16 cellular contexts compared by ENCODE assay signal in the genomic region with DNA sequence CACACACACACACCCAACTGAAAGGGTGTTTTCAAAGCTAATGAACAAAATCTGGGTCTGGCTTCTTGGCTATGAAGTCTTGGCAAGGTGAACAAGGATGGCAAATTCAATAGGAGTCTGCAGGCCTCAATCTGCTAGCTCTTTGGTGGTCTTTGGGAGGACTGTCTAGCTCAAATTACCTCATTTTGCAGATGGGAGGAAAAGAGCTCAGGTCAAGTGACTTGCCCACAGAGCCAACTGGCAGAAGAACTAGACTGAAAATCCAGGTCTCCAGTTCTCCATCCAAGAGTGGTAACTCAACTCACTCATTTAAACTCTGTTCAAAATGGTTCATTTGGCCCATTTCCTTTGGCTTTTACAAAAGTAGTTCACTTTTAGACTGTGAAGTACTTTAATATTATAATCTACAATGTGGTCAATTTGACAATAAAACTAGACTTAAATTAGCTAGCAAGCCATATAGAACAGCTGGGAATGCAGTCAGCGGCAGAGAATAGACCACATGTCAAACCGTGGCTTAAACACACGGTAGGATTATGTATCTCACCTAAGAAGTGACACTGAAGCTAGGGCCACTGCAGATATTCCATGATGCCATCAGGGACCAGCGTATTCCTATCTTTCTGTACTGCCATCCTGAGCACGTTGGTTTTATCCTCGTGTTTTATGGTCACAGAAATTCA.
"Had no signal": no experiment of that assay in that cellular context is flagged by ENCODE, and none has a peak within 500 bp of the region (broad histone marks: within the 10 kb centered on the region; RNA-seq: fewer than 3 reads in every experiment).

No MANE protein-coding gene starts in this region.

- H3K27ac ChIP-seq: body of pancreas, suprapubic skin, upper lobe of right lung had no signal

- DNase-seq: activated CD4-positive, alpha-beta T cell treated with anti-CD3 and anti-CD28 coated beads, Interleukin-2, amount 50 U/mL, for 1 hour; activated CD4-positive, CD25-positive, alpha-beta regulatory T cell; activated naive CD4-positive, alpha-beta T cell treated with anti-CD3 and anti-CD28 coated beads, Interleukin-2, amount 50 U/mL, for 16 hours; amniotic stem cell; body of pancreas; cerebellar nuclear complex; mucosa of descending colon; stimulated activated CD4-positive, alpha-beta T cell treated with anti-CD3 and anti-CD28 coated beads, Interleukin-4, amount 100 ng/mL, for 1 hour; stimulated activated CD8-positive, alpha-beta memory T cell treated with anti-CD3 and anti-CD28 coated beads, Interleukin-4, amount 100 ng/mL, for 48 hours; stimulated activated naive CD8-positive, alpha-beta T cell treated with anti-CD3 and anti-CD28 coated beads, Interleukin-15, Interleukin-2, amounts not matched to agents 100 U/mL and 50 U/mL, for 24 hours; T-helper 2 cell; upper lobe of right lung had no signal

- H3K9me3 Mint-ChIP-seq: activated T-helper 2 cell treated with anti-CD3 and anti-CD28 coated beads, Interferon-gamma antibody, Interleukin-2, Interleukin-4, amounts not matched to agents 10 μg/mL and 5 μg/mL and 100 μg/mL, durations not matched to agents 14 hours and 24 hours and 36 hours; dendritic cell treated with granulocyte-macrophage colony-stimulating factor and Interleukin-4, amounts not matched to agents 40 ng/mL and 50 ng/mL, for 4 days; natural killer cell treated with Interleukin-12 subunit alpha and Interleukin-12 subunit beta and Interleukin-15 and Interleukin-18, amount 100 ng/mL, for 72 hours had no signal

- H3K9me3 ChIP-seq: body of pancreas, mucosa of descending colon, suprapubic skin, upper lobe of right lung had no signal

- ATAC-seq: body of pancreas; mucosa of descending colon; natural killer cell treated with Interleukin-12 subunit alpha and Interleukin-12 subunit beta and Interleukin-15 and Interleukin-18, amount 100 ng/mL, for 72 hours; stimulated activated naive CD8-positive, alpha-beta T cell treated with anti-CD3 and anti-CD28 coated beads, Interleukin-15, Interleukin-2, amounts not matched to agents 100 U/mL and 50 U/mL, for 24 hours; upper lobe of right lung had no signal

- H3K36me3 ChIP-seq: suprapubic skin, upper lobe of right lung had no signal

- H3K27me3 ChIP-seq: body of pancreas, suprapubic skin, upper lobe of right lung had no signal

- H3K36me3 Mint-ChIP-seq: natural killer cell treated with Interleukin-12 subunit alpha and Interleukin-12 subunit beta and Interleukin-15 and Interleukin-18, amount 100 ng/mL, for 72 hours had no signal

- H3K4me3 ChIP-seq: body of pancreas, mucosa of descending colon, suprapubic skin, upper lobe of right lung had no signal

- H3K4me3 Mint-ChIP-seq: dendritic cell treated with granulocyte-macrophage colony-stimulating factor and Interleukin-4, amounts not matched to agents 40 ng/mL and 50 ng/mL, for 4 days; natural killer cell treated with Interleukin-12 subunit alpha and Interleukin-12 subunit beta and Interleukin-15 and Interleukin-18, amount 100 ng/mL, for 72 hours had no signal

- H3K27me3 Mint-ChIP-seq: dendritic cell treated with granulocyte-macrophage colony-stimulating factor and Interleukin-4, amounts not matched to agents 40 ng/mL and 50 ng/mL, for 4 days; natural killer cell treated with Interleukin-12 subunit alpha and Interleukin-12 subunit beta and Interleukin-15 and Interleukin-18, amount 100 ng/mL, for 72 hours had no signal

- H3K27ac Mint-ChIP-seq: activated T-helper 2 cell treated with anti-CD3 and anti-CD28 coated beads, Interferon-gamma antibody, Interleukin-2, Interleukin-4, amounts not matched to agents 10 μg/mL and 5 μg/mL and 100 μg/mL, durations not matched to agents 14 hours and 24 hours and 36 hours; dendritic cell treated with granulocyte-macrophage colony-stimulating factor and Interleukin-4, amounts not matched to agents 40 ng/mL and 50 ng/mL, for 4 days; natural killer cell treated with Interleukin-12 subunit alpha and Interleukin-12 subunit beta and Interleukin-15 and Interleukin-18, amount 100 ng/mL, for 72 hours had no signal
